In the genomic region with DNA sequence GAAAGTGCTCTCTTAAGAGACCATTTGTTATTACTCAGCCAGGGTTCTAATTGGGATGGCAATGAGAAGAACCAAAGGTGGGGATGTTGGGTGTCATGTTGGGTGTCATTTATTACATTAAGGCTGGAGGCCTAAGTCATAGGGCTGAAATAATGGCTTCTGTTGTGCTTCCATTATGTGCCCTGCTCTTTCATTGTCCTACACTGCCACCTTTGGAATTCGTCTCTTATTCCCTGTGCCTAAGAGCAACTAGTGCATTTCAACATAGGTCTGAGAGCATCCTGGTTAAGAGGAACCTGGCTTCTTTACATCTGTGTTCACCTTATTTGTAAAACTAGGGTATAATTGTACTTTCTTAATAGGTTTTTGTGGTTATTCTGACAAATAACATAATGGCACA, we compare ENCODE assay signal across 11 cellular contexts. TPM values are rescaled to one million over a fixed set of nuclear protein-coding genes. Genes with fewer than 3 reads are reported as not detected.
A peak's percentile ranks its signal among the peaks of the same experiment; 100 is the strongest.
DNase-seq lines count a peak whose midpoint lies in the region; ATAC-seq and TF ChIP-seq lines count a peak whose summit lies in the region.
"Had no signal": no experiment of that assay in that cellular context is flagged by ENCODE, and none has a peak within 500 bp of the region (broad histone marks: within the 10 kb centered on the region; RNA-seq: fewer than 3 reads in every experiment).

No MANE protein-coding gene starts in this region.

- no peaks in the 10 kb centered on the region for H3K4me1 ChIP-seq in adrenal gland (replicated peaks in 1 of 2)

- H3K4me1 Mint-ChIP-seq in activated CD4-positive, alpha-beta T cell treated with anti-CD3 and anti-CD28 coated beads, Interleukin-2, amount 10 ng/mL, durations not matched to agents 24 days and 14 days, result peaks cover 16% of the 10 kb centered on the region
- H3K4me1 Mint-ChIP-seq in natural killer cell treated with Interleukin-12 subunit alpha and Interleukin-12 subunit beta and Interleukin-15 and Interleukin-18, amount 100 ng/mL, for 72 hours (ENCODE audit: low read depth in 2 of 2), result no peaks in the 10 kb centered on the region
- H3K4me1 Mint-ChIP-seq: activated B cell treated with CpG ODN at 0.5 μM for 24 hours; central memory CD8-positive, alpha-beta T cell had no signal

- WGBS in adrenal gland, 4 donors, result 74 to 100% (median 83%) methylated on average over 1 of the region's 1 CpG

- H3K27me3 Mint-ChIP-seq in activated CD4-positive, alpha-beta T cell treated with anti-CD3 and anti-CD28 coated beads, Interleukin-2, amount 10 ng/mL, durations not matched to agents 24 days and 14 days, result no peaks in the 10 kb centered on the region
- H3K27me3 Mint-ChIP-seq in natural killer cell treated with Interleukin-12 subunit alpha and Interleukin-12 subunit beta and Interleukin-15 and Interleukin-18, amount 100 ng/mL, for 72 hours, result no peaks in the 10 kb centered on the region
- H3K27me3 Mint-ChIP-seq: activated B cell treated with CpG ODN at 0.5 μM for 24 hours; activated T-helper 17 cell treated with anti-CD3 and anti-CD28 coated beads, Interleukin-2, amount 50 U/mL, for 72 hours; central memory CD8-positive, alpha-beta T cell had no signal

- peaks cover 0 to 54% of the 10 kb centered on the region in 2 donors for H3K36me3 ChIP-seq in adrenal gland (replicated peaks in 1 of 2)

- peak; percentile 13 for TF ChIP-seq CTCF in epithelial cell of esophagus (IDR thresholded peaks at IDR 0.05; ENCODE audit: insufficient read depth, low read depth, low read length, missing control alignments)
- no peak for TF ChIP-seq CTCF in adrenal gland (IDR thresholded peaks at IDR 0.05)

- no peaks in the 10 kb centered on the region for H3K27me3 ChIP-seq in adrenal gland

- no peak for TF ChIP-seq POLR2A in adrenal gland (IDR thresholded peaks at IDR 0.05)

- peaks cover 67% of the 10 kb centered on the region for H3K36me3 Mint-ChIP-seq in activated CD4-positive, alpha-beta T cell treated with anti-CD3 and anti-CD28 coated beads, Interleukin-2, amount 10 ng/mL, durations not matched to agents 24 days and 14 days (ENCODE audit: low read depth)
- H3K36me3 Mint-ChIP-seq in natural killer cell treated with Interleukin-12 subunit alpha and Interleukin-12 subunit beta and Interleukin-15 and Interleukin-18, amount 100 ng/mL, for 72 hours, result peaks cover 6% of the 10 kb centered on the region

- intact Hi-C loops in activated CD4-positive, alpha-beta T cell treated with anti-CD3 and anti-CD28 coated beads, Interleukin-2, amount 10 ng/mL, durations not matched to agents 24 days and 14 days (cut with micrococcal nuclease), result no loop called here
- intact Hi-C loops in sciatic nerve (cut with DNase I) (no loop called here), adrenal gland (cut with DNase I) (no loop called here)

- ATAC-seq in sciatic nerve (peak; percentile 59), HG02610 (IDR thresholded peaks at IDR 0.05; ENCODE audit: unreplicated experiment) (no peak)
- no peak for ATAC-seq in natural killer cell treated with Interleukin-12 subunit alpha and Interleukin-12 subunit beta and Interleukin-15 and Interleukin-18, amount 100 ng/mL, for 72 hours
- ATAC-seq: activated T-helper 17 cell treated with anti-CD3 and anti-CD28 coated beads, Interleukin-2, amount 50 U/mL, for 72 hours had no signal

- H3K4me3 ChIP-seq in epithelial cell of esophagus (ENCODE audit: low read length), result no peak overlapping the region
- no peak overlapping the region for H3K4me3 ChIP-seq in adrenal gland

- H3K27ac ChIP-seq in adrenal gland, result no peak overlapping the region

- no peaks in the 10 kb centered on the region for H3K9me3 ChIP-seq in adrenal gland (replicated peaks in 1 of 3)

- DNase-seq in activated CD4-positive, alpha-beta T cell treated with anti-CD3 and anti-CD28 coated beads, Interleukin-2, amount 10 ng/mL, durations not matched to agents 24 days and 14 days, result peak; percentile 57
- no peak for DNase-seq in activated CD4-positive, alpha-beta T cell treated with anti-CD3 and anti-CD28 coated beads for 1 hour
- peak; percentile 5 for DNase-seq in NCI-H146 treated with DMSO at 0.1 percent for 48 hours (lab: John Stamatoyannopoulos, UW; ENCODE audit: unreplicated experiment)
- peak; percentile 26 for DNase-seq in epithelial cell of esophagus (ENCODE audit: low read depth)
- no peak for DNase-seq in sciatic nerve (ENCODE audit: low spot score)
- DNase-seq in adrenal gland, result no peak
- DNase-seq in natural killer cell treated with Interleukin-12 subunit alpha and Interleukin-12 subunit beta and Interleukin-15 and Interleukin-18, amount 100 ng/mL, for 72 hours (ENCODE audit: low spot score), result no peak
- DNase-seq: activated B cell treated with CpG ODN at 0.5 μM for 24 hours had no signal

- H3K4me3 Mint-ChIP-seq in activated CD4-positive, alpha-beta T cell treated with anti-CD3 and anti-CD28 coated beads, Interleukin-2, amount 10 ng/mL, durations not matched to agents 24 days and 14 days, result no peak overlapping the region
- H3K4me3 Mint-ChIP-seq in natural killer cell treated with Interleukin-12 subunit alpha and Interleukin-12 subunit beta and Interleukin-15 and Interleukin-18, amount 100 ng/mL, for 72 hours, result no peak overlapping the region
- H3K4me3 Mint-ChIP-seq: activated B cell treated with CpG ODN at 0.5 μM for 24 hours; activated T-helper 17 cell treated with anti-CD3 and anti-CD28 coated beads, Interleukin-2, amount 50 U/mL, for 72 hours; central memory CD8-positive, alpha-beta T cell had no signal

- no peak overlapping the region for H3K27ac Mint-ChIP-seq in activated CD4-positive, alpha-beta T cell treated with anti-CD3 and anti-CD28 coated beads, Interleukin-2, amount 10 ng/mL, durations not matched to agents 24 days and 14 days
- no peak overlapping the region for H3K27ac Mint-ChIP-seq in natural killer cell treated with Interleukin-12 subunit alpha and Interleukin-12 subunit beta and Interleukin-15 and Interleukin-18, amount 100 ng/mL, for 72 hours
- H3K27ac Mint-ChIP-seq: activated B cell treated with CpG ODN at 0.5 μM for 24 hours; activated T-helper 17 cell treated with anti-CD3 and anti-CD28 coated beads, Interleukin-2, amount 50 U/mL, for 72 hours had no signal

- no peaks in the 10 kb centered on the region for H3K9me3 Mint-ChIP-seq in activated CD4-positive, alpha-beta T cell treated with anti-CD3 and anti-CD28 coated beads, Interleukin-2, amount 10 ng/mL, durations not matched to agents 24 days and 14 days
- no peaks in the 10 kb centered on the region for H3K9me3 Mint-ChIP-seq in natural killer cell treated with Interleukin-12 subunit alpha and Interleukin-12 subunit beta and Interleukin-15 and Interleukin-18, amount 100 ng/mL, for 72 hours
- H3K9me3 Mint-ChIP-seq: activated B cell treated with CpG ODN at 0.5 μM for 24 hours; activated T-helper 17 cell treated with anti-CD3 and anti-CD28 coated beads, Interleukin-2, amount 50 U/mL, for 72 hours; central memory CD8-positive, alpha-beta T cell had no signal

RNA-seq across cellular contexts. Expression of a gene that starts 32.2 kb away (rescaled TPM):
- total RNA-seq in activated CD4-positive, alpha-beta T cell treated with anti-CD3 and anti-CD28 coated beads, Interleukin-2, amount 10 ng/mL, durations not matched to agents 24 days and 14 days, result 84.1 and 87.7 TPM in 2 replicates
- total RNA-seq in sciatic nerve, result 36.0 TPM
- total RNA-seq in adrenal gland, result 10 to 100 TPM in 7 of 8 donors, 1 to 10 TPM in 1; 8.4 to 27.9 (median 19.5) TPM
- 10 to 100 TPM in 2 of 3 donors, 1 to 10 TPM in 1; 10.0 to 48.0 (median 12.8) TPM for polyA plus RNA-seq in adrenal gland
- 10 to 100 TPM; 22.0 to 50.2 TPM for total RNA-seq in natural killer cell treated with Interleukin-12 subunit alpha and Interleukin-12 subunit beta and Interleukin-15 and Interleukin-18, amount 100 ng/mL, for 72 hours

Comparison
In these comparisons a context has a peak if more than half of its experiments do, and no peak if none do; other contexts are left out.
1. DNase-seq: peak in activated CD4-positive, alpha-beta T cell treated with anti-CD3 and anti-CD28 coated beads, Interleukin-2, amount 10 ng/mL, durations not matched to agents 24 days and 14 days (single experiment), NCI-H146 treated with DMSO at 0.1 percent for 48 hours (single experiment) and epithelial cell of esophagus (single experiment); none in activated CD4-positive, alpha-beta T cell treated with anti-CD3 and anti-CD28 coated beads for 1 hour (single experiment), sciatic nerve (single experiment), adrenal gland (0 of 7) and natural killer cell treated with Interleukin-12 subunit alpha and Interleukin-12 subunit beta and Interleukin-15 and Interleukin-18, amount 100 ng/mL, for 72 hours (single experiment).